ENCODE assay signal across 18 cellular contexts in genomic region chr7:55158541-55158940, GRCh38.
DNase-seq lines count a peak whose midpoint lies in the region; ATAC-seq, FAIRE-seq and TF ChIP-seq lines count a peak whose summit lies in the region.
"Had no signal": no experiment of that assay in that cellular context is flagged by ENCODE, and none has a peak within 500 bp of the region (broad histone marks: within the 10 kb centered on the region; RNA-seq: fewer than 3 reads in every experiment).

No MANE protein-coding gene starts in this region.

- FAIRE-seq in pancreas (lab: Jason Lieb, UNC): no peak
- FAIRE-seq: endothelial cell of umbilical vein, GM19239, kidney had no signal

- ATAC-seq in GM21367 (IDR thresholded peaks at IDR 0.05; ENCODE audit: unreplicated experiment): no peak
- ATAC-seq in pancreas: no peak
- no peak for ATAC-seq in GM21723 (IDR thresholded peaks at IDR 0.05; ENCODE audit: unreplicated experiment)
- ATAC-seq: activated T-cell treated with anti-CD3 and anti-CD28 coated beads, Interleukin-2, amount 50 U/mL, for 72 hours had no signal

- H3K27me3 ChIP-seq in adipocyte (replicated peaks; ENCODE audit: control insufficient read depth, insufficient read depth, low read length): no peaks in the 10 kb centered on the region
- H3K27me3 ChIP-seq in pancreas: no peaks in the 10 kb centered on the region
- H3K27me3 ChIP-seq: testis had no signal

- H3K4me1 ChIP-seq in adipocyte (ENCODE audit: control insufficient read depth, insufficient read depth, low read length): no peaks in the 10 kb centered on the region
- H3K4me1 ChIP-seq in pancreas: no peaks in the 10 kb centered on the region

- TF ChIP-seq CTCF in fibroblast of villous mesenchyme (IDR thresholded peaks at IDR 0.05; ENCODE audit: insufficient read depth, low read depth, low read length) (no peak), retinal pigment epithelial cell (conservative IDR thresholded peaks at IDR 0.05; ENCODE audit: low read depth, low read length) (no peak), pancreas (IDR thresholded peaks at IDR 0.05) (no peak)

- H3K36me3 ChIP-seq in adipocyte (ENCODE audit: control insufficient read depth, insufficient read depth, low read length, severe bottlenecking) (peaks cover 93% of the 10 kb centered on the region), pancreas (peaks cover 0 to 77% (median 13%) of the 10 kb centered on the region in 3 donors)

- H3K4me3 ChIP-seq in adipocyte (ENCODE audit: low read length) (no peak overlapping the region), fibroblast of villous mesenchyme (ENCODE audit: low read depth, low read length) (no peak overlapping the region), retinal pigment epithelial cell (ENCODE audit: low read length) (no peak overlapping the region), pancreas (no peak overlapping the region)
- H3K4me3 ChIP-seq: testis had no signal

- no peak overlapping the region for H3K9ac ChIP-seq in adipocyte (ENCODE audit: low read length)

- DNase-seq in GM03348 (ENCODE audit: low spot score) (peak; percentile 41), adipocyte (ENCODE audit: low read depth) (peak; percentile 59), fibroblast of villous mesenchyme (ENCODE audit: low read depth) (peak; percentile 93), retinal pigment epithelial cell (ENCODE audit: low read depth) (peak; percentile 92), pancreas (no peak)
- DNase-seq: activated CD4-positive, alpha-beta memory T cell treated with anti-CD3 and anti-CD28 coated beads, Interleukin-2, amount 10 ng/mL, durations not matched to agents 7 days and 5 days; activated T-cell treated with anti-CD3 and anti-CD28 coated beads, Interleukin-2, amount 50 U/mL, for 72 hours; glutamatergic neuron; kidney; NCI-H2029 treated with DMSO at 0.1 percent for 48 hours; nucleus accumbens; testis had no signal

- WGBS in pancreas, 2 donors: 77 to 79% methylated on average over 2 of the region's 2 CpGs

- intact Hi-C loops in pancreas (cut with DNase I): no loop called here

- H3K27ac ChIP-seq in pancreas: no peak overlapping the region
- H3K27ac ChIP-seq: C4-2B, VCaP had no signal

- H3K9me3 ChIP-seq in adipocyte (ENCODE audit: control insufficient read depth, low read length): no peaks in the 10 kb centered on the region
- no peaks in the 10 kb centered on the region for H3K9me3 ChIP-seq in pancreas
- H3K9me3 ChIP-seq: testis had no signal

Comparison
In these comparisons a context has a peak if more than half of its experiments do, and no peak if none do; other contexts are left out.
1. DNase-seq: peak in GM03348 (single experiment), adipocyte (single experiment), fibroblast of villous mesenchyme (single experiment) and retinal pigment epithelial cell (single experiment); none in pancreas (0 of 6).